16 cellular contexts compared by ENCODE assay signal in the genomic region with DNA sequence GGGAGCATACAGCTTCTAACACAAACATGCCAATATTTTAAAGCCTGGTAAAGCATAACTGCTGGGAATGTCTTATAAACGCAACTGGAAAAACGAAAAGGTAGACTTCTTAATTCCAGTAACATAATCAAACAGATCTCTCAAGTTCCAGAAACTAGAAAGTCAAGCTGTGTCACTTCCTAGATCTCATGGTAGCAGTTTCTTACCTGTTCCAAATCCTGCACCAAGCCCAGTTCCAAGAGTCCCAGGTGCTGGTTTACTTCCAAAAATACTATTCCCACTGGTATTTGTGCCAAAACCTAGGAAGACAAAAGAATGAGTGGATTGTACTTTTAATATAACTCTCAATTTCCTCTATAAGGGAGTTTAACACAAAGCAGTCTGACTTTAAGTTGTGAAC.
"Had no signal": no experiment of that assay in that cellular context is flagged by ENCODE, and none has a peak within 500 bp of the region (broad histone marks: within the 10 kb centered on the region; RNA-seq: fewer than 3 reads in every experiment).

No MANE protein-coding gene starts in this region.

- H3K27me3 Mint-ChIP-seq: naive B cell had no signal

- DNase-seq: effector CD4-positive, alpha-beta T cell; endodermal cell; erythroblast; foreskin keratinocyte; kidney; left cardiac atrium; left ventricle myocardium superior; mesendoderm; naive B cell; sigmoid colon; stimulated activated CD4-positive, alpha-beta T cell treated with anti-CD3 and anti-CD28 coated beads, Interleukin-2, amount 100 ng/mL, for 24 hours; stimulated activated CD4-positive, alpha-beta T cell treated with anti-CD3 and anti-CD28 coated beads, Interleukin-4, amount 100 ng/mL, for 4 hours; stimulated activated naive CD4-positive, alpha-beta T cell treated with Interleukin-2 at 50 U/mL for 16 hours had no signal

- ATAC-seq: foreskin keratinocyte, left cardiac atrium, left ventricle myocardium superior had no signal

- H3K4me1 Mint-ChIP-seq: endodermal cell, naive B cell had no signal

- H3K27ac ChIP-seq: coronary artery, foreskin keratinocyte, neutrophil, sigmoid colon, skin epidermis had no signal

- H3K27ac Mint-ChIP-seq: endodermal cell, naive B cell had no signal

- H3K4me3 Mint-ChIP-seq: endodermal cell, naive B cell had no signal

- H3K9me3 Mint-ChIP-seq: endodermal cell, naive B cell had no signal
